In the genomic region with DNA sequence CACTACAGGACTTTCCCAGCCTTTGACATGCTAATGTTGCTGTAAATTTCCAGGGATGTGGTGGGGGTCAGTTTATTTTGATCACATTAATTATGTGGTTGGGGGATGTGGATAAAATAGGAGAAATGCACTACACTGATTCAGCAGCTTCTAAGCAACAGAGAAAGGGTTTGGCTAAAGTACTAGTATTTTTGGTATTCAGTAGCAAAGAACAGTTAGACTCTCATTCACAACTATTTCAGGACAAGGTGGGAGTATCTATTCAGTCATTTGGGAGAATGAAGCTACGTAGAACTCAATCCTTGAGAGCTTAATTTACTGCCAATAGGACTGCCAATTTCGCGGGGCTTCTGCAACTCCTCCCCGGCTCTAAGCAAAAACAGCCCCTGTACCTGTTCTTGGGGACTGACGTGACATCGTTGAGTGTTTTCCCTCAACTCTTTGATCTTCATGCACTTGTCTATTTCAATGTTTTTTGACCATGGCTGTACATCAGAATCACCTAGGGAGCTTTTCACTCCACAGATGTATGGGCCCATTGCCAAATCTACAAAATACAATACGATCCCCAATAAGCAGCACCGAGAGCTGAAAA, we compare ENCODE assay signal across 1 cellular context.
TF ChIP-seq lines count a peak whose summit lies in the region.

No MANE protein-coding gene starts in this region.

TF ChIP-seq in SK-N-SH treated with all-trans-retinoic acid at 6 μM for 48 hours, 23 proteins besides CTCF, POLR2A, EP300 and RAD21 (continued from another document):
- TF ChIP-seq, protein P1, sequence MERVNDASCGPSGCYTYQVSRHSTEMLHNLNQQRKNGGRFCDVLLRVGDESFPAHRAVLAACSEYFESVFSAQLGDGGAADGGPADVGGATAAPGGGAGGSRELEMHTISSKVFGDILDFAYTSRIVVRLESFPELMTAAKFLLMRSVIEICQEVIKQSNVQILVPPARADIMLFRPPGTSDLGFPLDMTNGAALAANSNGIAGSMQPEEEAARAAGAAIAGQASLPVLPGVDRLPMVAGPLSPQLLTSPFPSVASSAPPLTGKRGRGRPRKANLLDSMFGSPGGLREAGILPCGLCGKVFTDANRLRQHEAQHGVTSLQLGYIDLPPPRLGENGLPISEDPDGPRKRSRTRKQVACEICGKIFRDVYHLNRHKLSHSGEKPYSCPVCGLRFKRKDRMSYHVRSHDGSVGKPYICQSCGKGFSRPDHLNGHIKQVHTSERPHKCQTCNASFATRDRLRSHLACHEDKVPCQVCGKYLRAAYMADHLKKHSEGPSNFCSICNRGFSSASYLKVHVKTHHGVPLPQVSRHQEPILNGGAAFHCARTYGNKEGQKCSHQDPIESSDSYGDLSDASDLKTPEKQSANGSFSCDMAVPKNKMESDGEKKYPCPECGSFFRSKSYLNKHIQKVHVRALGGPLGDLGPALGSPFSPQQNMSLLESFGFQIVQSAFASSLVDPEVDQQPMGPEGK (CRISPR knock-in tag; IDR thresholded peaks at IDR 0.05; ENCODE audit: borderline replicate concordance): no peak
